In the genomic region with DNA sequence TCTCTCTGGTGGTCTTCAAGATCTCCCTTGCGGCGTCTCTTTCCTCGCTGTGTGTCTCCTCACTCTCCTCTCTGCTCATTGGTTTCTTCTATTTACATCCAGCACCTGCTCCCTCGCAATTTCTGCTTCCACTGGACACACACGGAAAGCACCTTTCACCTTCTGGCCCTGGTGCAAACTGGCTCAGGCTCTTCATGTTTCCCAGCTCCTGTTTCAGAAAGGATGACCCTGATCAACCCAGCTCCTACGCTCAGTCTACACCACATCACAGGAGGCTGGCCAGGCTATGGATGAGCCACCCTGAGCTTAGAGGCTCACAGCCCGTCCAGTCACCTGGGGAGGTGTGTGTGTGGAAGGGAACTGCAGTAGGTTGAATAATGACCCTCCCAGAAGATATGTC, we compare ENCODE assay signal across 23 cellular contexts.
"Had no signal": no experiment of that assay in that cellular context is flagged by ENCODE, and none has a peak within 500 bp of the region (broad histone marks: within the 10 kb centered on the region; RNA-seq: fewer than 3 reads in every experiment).

No MANE protein-coding gene starts in this region.

- H3K27ac ChIP-seq: KMS-11, SJCRH30 had no signal

- H3K4me2 ChIP-seq: KMS-11, SK-N-SH had no signal

- H3K9me3 Mint-ChIP-seq: activated naive CD4-positive, alpha-beta T cell treated with anti-CD3 and anti-CD28 coated beads for 36 hours; activated T-cell treated with anti-CD3 and anti-CD28 coated beads, Interleukin-2, amount 50 U/mL, for 24 hours; activated T-helper 1 cell treated with anti-CD3 and anti-CD28 coated beads, Interleukin-12 subunit alpha, Interleukin-12 subunit beta, Interleukin-2, Interleukin-4 antibody, amounts not matched to agents 30 ng/mL and 10 ng/mL and 1 ng/mL, durations not matched to agents 14 hours and 24 hours and 36 hours had no signal

- H3K9me3 ChIP-seq: SJCRH30, SK-N-SH had no signal

- ATAC-seq: activated CD4-positive, CD25-positive, alpha-beta regulatory T cell treated with anti-CD3 and anti-CD28 coated beads, Interleukin-2, amount 50 U/mL, for 24 hours; activated CD8-positive, alpha-beta memory T cell treated with anti-CD3 and anti-CD28 coated beads, Interleukin-2, amount 10 ng/mL, durations not matched to agents 7 days and 5 days; Right ventricle myocardium inferior had no signal

- H3K4me1 Mint-ChIP-seq: activated CD8-positive, alpha-beta memory T cell treated with anti-CD3 and anti-CD28 coated beads, Interleukin-2, amount 10 ng/mL, durations not matched to agents 7 days and 5 days had no signal

- DNase-seq: activated CD4-positive, alpha-beta T cell treated with anti-CD3 and anti-CD28 coated beads for 48 hours; activated CD4-positive, alpha-beta T cell treated with anti-CD3 and anti-CD28 coated beads, Interleukin-2, amount 50 U/mL, for 48 hours; activated CD8-positive, alpha-beta memory T cell treated with anti-CD3 and anti-CD28 coated beads, Interleukin-2, amount 10 ng/mL, durations not matched to agents 7 days and 5 days; activated gamma-delta T cell; activated naive CD4-positive, alpha-beta T cell treated with anti-CD3 and anti-CD28 coated beads for 36 hours; activated T-cell treated with anti-CD3 and anti-CD28 coated beads, Interleukin-2, amount 50 U/mL, for 24 hours; NCI-H1092; NCI-H1417; NCI-H1930; NCI-H2107; NCI-H2171 treated with DMSO at 0.1 percent for 48 hours; NCI-H226; NCI-H526; NCI-H774; RPMI8226; SJCRH30; SK-N-SH; T-helper 1 cell had no signal

- H3K36me3 Mint-ChIP-seq: activated CD8-positive, alpha-beta memory T cell treated with anti-CD3 and anti-CD28 coated beads, Interleukin-2, amount 10 ng/mL, durations not matched to agents 7 days and 5 days had no signal

- H3K27me3 Mint-ChIP-seq: activated T-cell treated with anti-CD3 and anti-CD28 coated beads, Interleukin-2, amount 50 U/mL, for 24 hours had no signal

- H3K4me3 Mint-ChIP-seq: activated CD8-positive, alpha-beta memory T cell treated with anti-CD3 and anti-CD28 coated beads, Interleukin-2, amount 10 ng/mL, durations not matched to agents 7 days and 5 days; activated naive CD4-positive, alpha-beta T cell treated with anti-CD3 and anti-CD28 coated beads for 36 hours; activated naive CD8-positive, alpha-beta T cell; activated T-cell treated with anti-CD3 and anti-CD28 coated beads, Interleukin-2, amount 50 U/mL, for 24 hours; activated T-helper 1 cell treated with anti-CD3 and anti-CD28 coated beads, Interleukin-12 subunit alpha, Interleukin-12 subunit beta, Interleukin-2, Interleukin-4 antibody, amounts not matched to agents 30 ng/mL and 10 ng/mL and 1 ng/mL, durations not matched to agents 14 hours and 24 hours and 36 hours had no signal

- H3K9ac ChIP-seq: KMS-11, SK-N-SH had no signal

- H3K27ac Mint-ChIP-seq: activated CD8-positive, alpha-beta memory T cell treated with anti-CD3 and anti-CD28 coated beads, Interleukin-2, amount 10 ng/mL, durations not matched to agents 7 days and 5 days; activated naive CD4-positive, alpha-beta T cell treated with anti-CD3 and anti-CD28 coated beads for 36 hours; activated naive CD8-positive, alpha-beta T cell; activated T-cell treated with anti-CD3 and anti-CD28 coated beads, Interleukin-2, amount 50 U/mL, for 24 hours; activated T-helper 1 cell treated with anti-CD3 and anti-CD28 coated beads, Interleukin-12 subunit alpha, Interleukin-12 subunit beta, Interleukin-2, Interleukin-4 antibody, amounts not matched to agents 30 ng/mL and 10 ng/mL and 1 ng/mL, durations not matched to agents 14 hours and 24 hours and 36 hours had no signal

- H3K36me3 ChIP-seq: SJCRH30 had no signal

- H3K4me3 ChIP-seq: SJCRH30 had no signal
